ENCODE assay signal across 11 cellular contexts in genomic region chr3:86978111-86978528, GRCh38. TPM values are rescaled to one million over a fixed set of nuclear protein-coding genes. Genes with fewer than 3 reads are reported as not detected.
A peak's percentile ranks its signal among the peaks of the same experiment; 100 is the strongest.
DNase-seq lines count a peak whose midpoint lies in the region; ATAC-seq and TF ChIP-seq lines count a peak whose summit lies in the region.
"Had no signal": no experiment of that assay in that cellular context is flagged by ENCODE, and none has a peak within 500 bp of the region (broad histone marks: within the 10 kb centered on the region; RNA-seq: fewer than 3 reads in every experiment).

No MANE protein-coding gene starts in this region.

- H3K4me1 ChIP-seq in esophagus muscularis mucosa: peaks cover 0 to 16% (median 2%) of the 10 kb centered on the region in 4 donors
- no peaks in the 10 kb centered on the region for H3K4me1 ChIP-seq in lower lobe of right lung
- H3K4me1 ChIP-seq in tibial nerve: peaks cover 0 to 90% (median 17%) of the 10 kb centered on the region in 4 donors

- TF ChIP-seq POLR2A in esophagus muscularis mucosa (IDR thresholded peaks at IDR 0.05; ENCODE audit: low read depth) (no peak), tibial nerve (IDR thresholded peaks at IDR 0.05) (no peak)

- H3K4me3 ChIP-seq in esophagus muscularis mucosa: peak overlapping the region in 1 of 4 donors; percentile 26
- no peak overlapping the region for H3K4me3 ChIP-seq in lower lobe of right lung
- H3K4me3 ChIP-seq in tibial nerve: peak overlapping the region in 1 of 4 donors; percentile 11

- intact Hi-C loops in esophagus muscularis mucosa (cut with DNase I): no loop called here
- intact Hi-C loops in lower lobe of right lung (cut with DNase I): no loop called here

- no peaks in the 10 kb centered on the region for H3K36me3 ChIP-seq in esophagus muscularis mucosa
- H3K36me3 ChIP-seq in lower lobe of right lung: no peaks in the 10 kb centered on the region
- peaks cover 0 to 16% (median 0%) of the 10 kb centered on the region in 3 donors for H3K36me3 ChIP-seq in tibial nerve

- peak; percentile 42 to 68 for ATAC-seq in lower lobe of right lung

- 57% methylated on average over 5 of the region's 5 CpGs for WGBS in esophagus muscularis mucosa
- 32 to 40% methylated on average over 5 of the region's 5 CpGs for WGBS in tibial nerve, 2 donors

- no peak for TF ChIP-seq CTCF in esophagus muscularis mucosa (IDR thresholded peaks at IDR 0.05)
- TF ChIP-seq CTCF in lower lobe of right lung (IDR thresholded peaks at IDR 0.05): no peak
- TF ChIP-seq CTCF in tibial nerve (IDR thresholded peaks at IDR 0.05): no peak

- peak overlapping the region; percentile 31 to 51 (median 42) for H3K27ac ChIP-seq in esophagus muscularis mucosa (replicated peaks in 1 of 4)
- peak overlapping the region; percentile 6 for H3K27ac ChIP-seq in lower lobe of right lung
- H3K27ac ChIP-seq in tibial nerve: peak overlapping the region; percentile 4 to 98 (median 76)

- no peaks in the 10 kb centered on the region for H3K9me3 ChIP-seq in esophagus muscularis mucosa
- H3K9me3 ChIP-seq in lower lobe of right lung: no peaks in the 10 kb centered on the region
- H3K9me3 ChIP-seq in tibial nerve: no peaks in the 10 kb centered on the region

- TF ChIP-seq EP300 in esophagus muscularis mucosa (IDR thresholded peaks at IDR 0.05): no peak
- peak in 1 of 2 donors; percentile 68 for TF ChIP-seq EP300 in tibial nerve (IDR thresholded peaks at IDR 0.05)

- no peaks in the 10 kb centered on the region for H3K27me3 ChIP-seq in esophagus muscularis mucosa
- no peaks in the 10 kb centered on the region for H3K27me3 ChIP-seq in lower lobe of right lung (ENCODE audit: low read depth)
- H3K27me3 ChIP-seq in tibial nerve: no peaks in the 10 kb centered on the region

- DNase-seq in HS-27A (ENCODE audit: low read depth) (peak; percentile 77), esophagus muscularis mucosa (ENCODE audit: extremely low spot score) (no peak), lower lobe of right lung (no peak), tibial nerve (ENCODE audit: low spot score in 2 of 2) (peak; percentile 37 to 76), DMS79 (lab: John Stamatoyannopoulos, UW) (no peak)
- DNase-seq in central memory CD4-positive, alpha-beta T cell: no peak
- DNase-seq in stimulated activated CD4-positive, alpha-beta T cell treated with anti-CD3 and anti-CD28 coated beads, Interleukin-15, amount 100 ng/mL, for 24 hours: no peak
- DNase-seq: activated naive CD4-positive, alpha-beta T cell treated with anti-CD3 and anti-CD28 coated beads, Interleukin-2, amount 50 U/mL, for 16 hours; C1 segment of cervical spinal cord; NCI-H1048; occipital lobe had no signal

RNA-seq across cellular contexts. Expression of gene VGLL3, which starts 12.8 kb away (rescaled TPM):
- total RNA-seq in esophagus muscularis mucosa (10 to 100 TPM; 23.7 to 45.6 (median 30.5) TPM), lower lobe of right lung (40.2 TPM), tibial nerve (10 to 100 TPM; 54.3 to 81.5 (median 61.2) TPM)

Comparison
In these comparisons a context has a peak if more than half of its experiments do, and no peak if none do; other contexts are left out.
1. DNase-seq: peak in HS-27A (single experiment) and tibial nerve (2 of 2); none in esophagus muscularis mucosa (single experiment), lower lobe of right lung (single experiment), central memory CD4-positive, alpha-beta T cell (single experiment), stimulated activated CD4-positive, alpha-beta T cell treated with anti-CD3 and anti-CD28 coated beads, Interleukin-15, amount 100 ng/mL, for 24 hours (single experiment) and DMS79 (single experiment).
2. H3K27ac ChIP-seq: peak in every context shown above with its lines; median percentile 76 in tibial nerve; 42 in esophagus muscularis mucosa; 6 in lower lobe of right lung.